ENCODE assay signal across 17 cellular contexts in the genomic region with DNA sequence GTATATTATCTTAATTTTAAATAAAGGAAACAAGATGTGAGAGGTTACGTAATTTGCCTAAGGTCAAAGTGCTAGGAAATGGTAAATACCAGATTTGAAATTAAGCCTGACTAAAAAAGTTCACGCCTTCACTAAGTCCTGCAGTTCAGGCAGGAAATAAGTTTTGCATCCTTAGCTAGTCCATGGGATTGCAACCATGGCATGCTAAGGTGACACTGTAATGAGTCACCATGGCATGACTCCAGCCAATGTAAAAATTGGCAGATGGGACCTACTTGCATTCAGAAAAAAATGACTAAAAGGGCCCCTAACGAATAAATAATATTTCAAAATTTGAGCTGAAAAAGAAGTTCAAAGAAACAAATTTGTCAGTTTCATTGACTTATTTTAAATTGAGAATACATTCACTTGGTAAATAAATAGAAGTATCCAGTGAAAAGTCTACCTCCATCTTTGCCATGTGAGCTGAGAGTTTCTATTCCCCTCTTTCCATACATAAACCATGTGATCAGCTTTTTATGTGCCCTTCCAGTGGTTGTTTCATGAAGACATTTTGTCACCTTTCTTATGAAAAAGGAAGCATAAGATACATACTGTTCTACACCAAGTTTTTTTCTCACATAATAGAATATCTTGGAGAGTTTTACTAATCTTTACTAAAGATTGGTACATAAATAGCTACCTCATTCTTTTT.
DNase-seq lines count a peak whose midpoint lies in the region; ATAC-seq, FAIRE-seq and TF ChIP-seq lines count a peak whose summit lies in the region.
"Had no signal": no experiment of that assay in that cellular context is flagged by ENCODE, and none has a peak within 500 bp of the region (broad histone marks: within the 10 kb centered on the region; RNA-seq: fewer than 3 reads in every experiment).

No MANE protein-coding gene starts in this region.

- TF ChIP-seq CTCF in bronchial epithelial cell (IDR thresholded peaks at IDR 0.05; ENCODE audit: insufficient read depth, low read length, severe bottlenecking) = no peak
- TF ChIP-seq CTCF in HepG2 (CRISPR knock-in tag; IDR thresholded peaks at IDR 0.05) = no peak

- H2AFZ ChIP-seq in HepG2 (ENCODE audit: low read length) = no peak overlapping the region

- H3K36me3 ChIP-seq in bronchial epithelial cell (ENCODE audit: control insufficient read depth, insufficient read depth, low read length) = no peaks in the 10 kb centered on the region
- no peaks in the 10 kb centered on the region for H3K36me3 ChIP-seq in HepG2 (replicated peaks in 1 of 2; ENCODE audit: control insufficient read depth in 1 of 2, insufficient read depth in 2 of 2, low read length in 2 of 2)
- H3K36me3 ChIP-seq: breast epithelium, gastroesophageal sphincter had no signal

- no peaks in the 10 kb centered on the region for H3K79me2 ChIP-seq in HepG2 (ENCODE audit: insufficient read depth, low read length)

- POLR2A ChIA-PET in HepG2 (lab: Yijun Ruan, JAX) = no interaction called here

- TF ChIP-seq RAD21 in HepG2 (CRISPR knock-in tag; IDR thresholded peaks at IDR 0.05) = no peak

- ATAC-seq in HepG2 (no peak; the same call in 2 of the 3 replicates), HG03520 (IDR thresholded peaks at IDR 0.05; ENCODE audit: unreplicated experiment) (no peak)
- ATAC-seq: gastroesophageal sphincter had no signal

- no peak overlapping the region for H3K9ac ChIP-seq in HepG2 (ENCODE audit: insufficient read depth, low read depth, low read length)

- intact Hi-C loops in HepG2 (cut with micrococcal nuclease; ENCODE audit: unreplicated experiment) = no loop called here

- no peaks in the 10 kb centered on the region for H3K27me3 ChIP-seq in bronchial epithelial cell (ENCODE audit: control insufficient read depth, insufficient read depth, low read length)
- H3K27me3 ChIP-seq in HepG2 (ENCODE audit: control insufficient read depth in 1 of 2, insufficient read depth in 2 of 2, low read length in 2 of 2) = no peaks in the 10 kb centered on the region; a peak in 1 of 5 replicates
- H3K27me3 ChIP-seq: breast epithelium, gastroesophageal sphincter, testis had no signal

- H3K4me3 ChIP-seq in bronchial epithelial cell (ENCODE audit: low read depth, low read length) = no peak overlapping the region
- H3K4me3 ChIP-seq in HepG2 (replicated peaks in 1 of 3; ENCODE audit: insufficient read depth in 1 of 3, low read depth in 2 of 3, low read length in 3 of 3) = no peak overlapping the region
- H3K4me3 ChIP-seq: breast epithelium, gastroesophageal sphincter, lung, testis had no signal

- no peak overlapping the region for H3K4me2 ChIP-seq in HepG2 (ENCODE audit: low read depth, low read length)

- no TSS peak for BruUV-seq in HepG2 (replicated peaks; lab: Mats Ljungman, UMichigan)

- H3K9me3 ChIP-seq in HepG2 (ENCODE audit: low read length) = no peaks in the 10 kb centered on the region
- H3K9me3 ChIP-seq: breast epithelium, gastroesophageal sphincter, testis had no signal

- TF ChIP-seq EP300 in HepG2 (IDR thresholded peaks at IDR 0.05; ENCODE audit: low read depth in 2 of 2, low read length in 2 of 2) (no peak), HepG2 (CRISPR knock-in tag; IDR thresholded peaks at IDR 0.05; ENCODE audit: borderline replicate concordance) (no peak)

- no peak for FAIRE-seq in bronchial epithelial cell (lab: Jason Lieb, UNC)
- no peak for FAIRE-seq in HepG2 (lab: Jason Lieb, UNC)
- FAIRE-seq: GM12892 had no signal

- H3K4me1 ChIP-seq in HepG2 (ENCODE audit: insufficient read depth, low read length) = no peaks in the 10 kb centered on the region
- H3K4me1 ChIP-seq: breast epithelium, gastroesophageal sphincter, testis had no signal

- H4K20me1 ChIP-seq in HepG2 (ENCODE audit: insufficient read depth, low read length) = no peaks in the 10 kb centered on the region

- 28% methylated on average over 3 of the region's 3 CpGs for WGBS in HepG2 (ENCODE audit: low lambda C conversion rate)

- CTCF ChIA-PET in HepG2 (lab: Yijun Ruan, JAX; ENCODE audit: low intra/inter-chr PET ratio, low total read pairs) = no interaction called here

- TF ChIP-seq POLR2A in HepG2 (IDR thresholded peaks at IDR 0.05; ENCODE audit: insufficient read depth in 1 of 2, low read depth in 2 of 2, low read length in 2 of 2) = no peak

- in situ Hi-C loops in Caki2 (cut with HindIII; ENCODE audit: low pct_unique_long_range_greater_than_20kb, low sequenced_read_pairs) = no loop called here
- in situ Hi-C loops in HepG2 (cut with HindIII; ENCODE audit: extremely low pct_ligation_motif_present, low pct_unique_long_range_greater_than_20kb) = no loop called here

- no peak overlapping the region for H3K27ac ChIP-seq in HepG2 (ENCODE audit: extremely low read length, insufficient read depth, low read length)
- H3K27ac ChIP-seq: breast epithelium, gastroesophageal sphincter, testis, VCaP had no signal

- peak; percentile 73 for DNase-seq in Caki2 (ENCODE audit: low read depth)
- DNase-seq in M059J (ENCODE audit: low read depth) = peak; percentile 87
- DNase-seq in bronchial epithelial cell (ENCODE audit: low read depth) = peak; percentile 94
- no peak for DNase-seq in HepG2 (ENCODE audit: low spot score)
- no peak for DNase-seq in central memory CD4-positive, alpha-beta T cell
- DNase-seq in NCI-H128 (lab: John Stamatoyannopoulos, UW; ENCODE audit: unreplicated experiment) = no peak
- DNase-seq in NCI-H2029 treated with DMSO at 0.1 percent for 48 hours (lab: John Stamatoyannopoulos, UW) = no peak
- DNase-seq: activated T-cell treated with anti-CD3 and anti-CD28 coated beads for 4 hours; CD8-positive, alpha-beta memory T cell; NCI-H187; testis had no signal

TF ChIP-seq in HepG2, 621 proteins besides CTCF, POLR2A, EP300 and RAD21:
- peak; percentile 58 for TF ChIP-seq FOSL2 (CRISPR knock-in tag; IDR thresholded peaks at IDR 0.05)
- TF ChIP-seq CEBPB (IDR thresholded peaks at IDR 0.05; ENCODE audit: borderline replicate concordance, low read depth, low read length) = 0 out of 2 replicates have a peak, but pooled peaks have one; percentile 16
- TF ChIP-seq ELF1 (CRISPR knock-in tag; IDR thresholded peaks at IDR 0.05) = no peak
- no peak for TF ChIP-seq NFE2 (CRISPR knock-in tag; IDR thresholded peaks at IDR 0.05)
- no peak for TF ChIP-seq SRF (IDR thresholded peaks at IDR 0.05; ENCODE audit: low read depth, low read length)

Comparison
In these comparisons a context has a peak if more than half of its experiments do, and no peak if none do; other contexts are left out.
1. DNase-seq: peak in Caki2 (single experiment), M059J (single experiment) and bronchial epithelial cell (single experiment); none in HepG2 (single experiment), central memory CD4-positive, alpha-beta T cell (single experiment), NCI-H128 (single experiment) and NCI-H2029 treated with DMSO at 0.1 percent for 48 hours (single experiment).